ENCODE assay signal across 1 cellular context in the genomic region with DNA sequence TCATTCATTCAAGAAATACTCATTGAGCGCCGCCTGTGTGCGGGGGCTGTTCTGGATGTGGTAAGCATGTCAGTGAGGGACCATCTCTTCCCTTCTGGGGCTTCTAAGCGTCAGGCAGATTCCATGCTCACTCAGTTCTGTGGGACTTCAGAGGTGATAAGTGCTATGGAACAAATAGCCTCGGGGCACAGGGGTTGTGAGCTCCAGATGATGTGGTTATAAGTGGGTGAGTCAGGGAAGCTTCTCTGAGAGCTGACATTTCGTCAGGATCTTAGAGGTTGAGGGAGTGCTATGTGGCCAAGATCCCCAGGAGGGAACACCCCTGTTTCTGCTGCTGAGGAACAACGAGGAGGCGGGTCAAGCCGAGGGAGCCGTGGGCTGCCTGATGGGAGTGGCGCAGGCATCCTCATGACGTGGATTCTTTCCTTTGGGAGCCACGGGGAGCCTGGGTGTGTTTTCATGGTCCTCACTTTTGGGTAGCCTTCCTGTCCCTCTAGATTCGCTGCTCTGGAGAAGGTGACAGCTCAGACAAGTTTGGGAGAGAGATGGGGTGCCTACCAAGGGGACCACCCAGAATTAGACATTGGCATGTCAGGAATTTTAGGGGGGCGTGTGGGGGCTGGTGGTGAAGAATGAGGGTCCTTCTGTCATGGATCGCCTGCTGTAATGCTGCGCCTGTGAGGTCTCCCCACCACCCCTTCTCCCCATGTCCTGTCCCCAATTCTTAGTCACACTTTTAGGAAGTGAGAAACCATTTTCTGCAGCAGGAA.
A peak's percentile ranks its signal among the peaks of the same experiment; 100 is the strongest.
TF ChIP-seq lines count a peak whose summit lies in the region.

No MANE protein-coding gene starts in this region.

TF ChIP-seq in IMR-90, 13 proteins besides CTCF, POLR2A, EP300 and RAD21:
- TF ChIP-seq MXI1 (IDR thresholded peaks at IDR 0.05; ENCODE audit: borderline replicate concordance, low read depth, low read length) = no peak
- TF ChIP-seq RCOR1 (IDR thresholded peaks at IDR 0.05; ENCODE audit: insufficient replicate concordance, low read length) = peak; percentile 47
- TF ChIP-seq, protein P1, sequence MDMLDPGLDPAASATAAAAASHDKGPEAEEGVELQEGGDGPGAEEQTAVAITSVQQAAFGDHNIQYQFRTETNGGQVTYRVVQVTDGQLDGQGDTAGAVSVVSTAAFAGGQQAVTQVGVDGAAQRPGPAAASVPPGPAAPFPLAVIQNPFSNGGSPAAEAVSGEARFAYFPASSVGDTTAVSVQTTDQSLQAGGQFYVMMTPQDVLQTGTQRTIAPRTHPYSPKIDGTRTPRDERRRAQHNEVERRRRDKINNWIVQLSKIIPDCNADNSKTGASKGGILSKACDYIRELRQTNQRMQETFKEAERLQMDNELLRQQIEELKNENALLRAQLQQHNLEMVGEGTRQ (IDR thresholded peaks at IDR 0.05; ENCODE audit: low read depth, low read length) = no peak
- TF ChIP-seq MAFK (IDR thresholded peaks at IDR 0.05; ENCODE audit: low read depth, low read length) = no peak
- TF ChIP-seq, protein P2, sequence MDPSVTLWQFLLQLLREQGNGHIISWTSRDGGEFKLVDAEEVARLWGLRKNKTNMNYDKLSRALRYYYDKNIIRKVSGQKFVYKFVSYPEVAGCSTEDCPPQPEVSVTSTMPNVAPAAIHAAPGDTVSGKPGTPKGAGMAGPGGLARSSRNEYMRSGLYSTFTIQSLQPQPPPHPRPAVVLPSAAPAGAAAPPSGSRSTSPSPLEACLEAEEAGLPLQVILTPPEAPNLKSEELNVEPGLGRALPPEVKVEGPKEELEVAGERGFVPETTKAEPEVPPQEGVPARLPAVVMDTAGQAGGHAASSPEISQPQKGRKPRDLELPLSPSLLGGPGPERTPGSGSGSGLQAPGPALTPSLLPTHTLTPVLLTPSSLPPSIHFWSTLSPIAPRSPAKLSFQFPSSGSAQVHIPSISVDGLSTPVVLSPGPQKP (IDR thresholded peaks at IDR 0.05; ENCODE audit: borderline replicate concordance, low read depth, low read length) = no peak
- no peak for TF ChIP-seq RFX5 (IDR thresholded peaks at IDR 0.05; ENCODE audit: low read depth, low read length)
- TF ChIP-seq BHLHE40 (IDR thresholded peaks at IDR 0.05; ENCODE audit: low read depth, low read length) = 0 out of 2 replicates have a peak, but pooled peaks have one; percentile 29
- no peak for TF ChIP-seq MAZ (IDR thresholded peaks at IDR 0.05; ENCODE audit: borderline replicate concordance, low read depth, low read length)
- no peak for TF ChIP-seq SMC3 (IDR thresholded peaks at IDR 0.05; ENCODE audit: low read depth, low read length)
- peak; percentile 54; the same call in 1 of the 2 replicates for TF ChIP-seq CEBPB (IDR thresholded peaks at IDR 0.05; ENCODE audit: low read depth, low read length)
